Comparison of ENCODE assay signal across 8 cellular contexts in the genomic region with DNA sequence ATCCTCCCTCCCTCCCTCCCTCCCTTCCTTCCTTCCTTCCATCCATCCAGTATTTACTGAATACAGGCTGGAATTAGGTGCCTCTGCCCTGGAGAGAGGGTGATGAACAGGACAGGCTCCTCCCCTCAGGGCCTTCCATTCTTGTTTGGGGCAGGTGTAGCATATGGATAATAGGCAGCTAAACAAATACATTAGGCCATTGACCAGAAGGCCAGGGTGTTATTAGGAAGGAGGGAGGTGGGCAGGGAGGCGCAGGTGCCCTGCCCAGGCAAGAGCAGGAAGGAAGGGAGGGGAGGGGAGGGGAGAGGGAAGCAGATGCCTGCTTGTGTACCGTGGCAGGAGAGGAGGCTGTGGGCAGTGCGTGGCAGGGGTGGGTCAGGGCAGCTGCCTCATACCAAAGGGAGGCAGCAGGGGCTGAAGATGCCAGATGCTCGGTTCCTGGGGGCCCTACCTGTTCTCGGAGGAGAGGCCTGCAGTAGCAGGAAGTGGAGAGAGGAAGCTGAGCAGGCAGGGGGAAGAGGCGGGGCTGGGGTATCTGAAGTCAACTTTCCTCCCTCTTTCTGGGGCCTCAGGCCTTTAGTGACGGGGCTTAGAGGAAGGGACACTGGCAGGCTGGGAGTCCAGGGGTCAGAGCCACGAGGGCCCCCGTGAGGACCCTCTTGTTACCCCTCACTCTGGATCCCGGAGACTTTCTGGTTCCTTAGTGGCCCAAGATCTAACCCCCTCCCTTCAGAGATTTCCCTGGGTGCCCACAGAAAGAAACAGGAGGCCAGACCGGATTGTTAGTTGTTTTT. TPM values are rescaled to one million over a fixed set of nuclear protein-coding genes. Genes with fewer than 3 reads are reported as not detected.
DNase-seq lines count a peak whose midpoint lies in the region; ATAC-seq and TF ChIP-seq lines count a peak whose summit lies in the region.

A gene with protein sequence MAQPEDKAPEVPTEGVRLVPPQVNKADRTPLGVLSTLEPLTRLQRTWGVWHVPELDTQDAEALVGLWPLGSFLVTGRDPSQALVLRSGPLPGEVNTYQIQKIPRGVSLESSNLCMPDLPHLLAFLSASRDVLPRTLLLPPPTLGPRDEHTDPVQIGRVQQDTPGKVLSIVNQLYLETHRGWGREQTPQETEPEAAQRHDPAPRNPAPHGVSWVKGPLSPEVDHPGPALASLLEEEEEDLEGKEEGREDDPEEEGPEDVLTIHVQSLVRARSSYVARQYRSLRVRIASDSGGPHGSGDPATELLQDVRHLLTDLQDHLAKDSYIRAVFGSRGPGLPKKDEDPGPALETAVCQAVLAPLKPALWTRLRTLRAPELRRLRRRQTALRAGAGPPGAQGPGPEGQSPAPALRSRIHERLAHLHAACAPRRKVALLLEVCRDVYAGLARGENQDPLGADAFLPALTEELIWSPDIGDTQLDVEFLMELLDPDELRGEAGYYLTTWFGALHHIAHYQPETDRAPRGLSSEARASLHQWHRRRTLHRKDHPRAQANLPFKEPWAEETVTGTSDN (minus strand): TSS at position 495 of the 794 bp plus-strand sequence. CDS start 1,533 bp downstream, outside the sequence.

- no peak within 1 kb of the TSS for H3K23ac ChIP-seq in mesendoderm (ENCODE audit: low read length)

- peak within 1 kb of the TSS; percentile 42 for H3K4me3 ChIP-seq in NB4 (ENCODE audit: low read depth, low read length)
- no peak within 1 kb of the TSS for H3K4me3 ChIP-seq in mesendoderm (ENCODE audit: low read length)
- H3K4me3 ChIP-seq in BE2C (ENCODE audit: low read depth, low read length): no peak within 1 kb of the TSS

- H3K27ac ChIP-seq in adipose tissue (ENCODE audit: low read depth, low read length) (no peak within 1 kb of the TSS), mesendoderm (ENCODE audit: low read depth, low read length) (no peak within 1 kb of the TSS)

- no peaks in the 10 kb centered on the region for H3K27me3 Mint-ChIP-seq in T-helper 1 cell treated with Interleukin-12 subunit alpha and Interleukin-12 subunit beta and Interleukin-4 antibody, amounts not matched to agents 30 μg/mL and 1 μg/mL, for 36 hours (ENCODE audit: low read depth)

- H3K18ac ChIP-seq in mesendoderm (ENCODE audit: low read length): no peak within 1 kb of the TSS

- WGBS in adipose tissue, 3 donors: 30 to 51% (median 34%) methylated on average over 11 of the region's 11 CpGs
- WGBS in mesendoderm (ENCODE audit: extremely low coverage, insufficient coverage, low lambda C conversion rate): no CpG with 5 or more reads among the region's 11 CpGs

- peaks cover 23% of the 10 kb centered on the region for H3K4me1 Mint-ChIP-seq in T-helper 1 cell treated with Interleukin-12 subunit alpha and Interleukin-12 subunit beta and Interleukin-4 antibody, amounts not matched to agents 30 μg/mL and 1 μg/mL, for 36 hours (ENCODE audit: low read depth)

- H3K4ac ChIP-seq in mesendoderm (ENCODE audit: low read depth, low read length): no peak within 1 kb of the TSS

- H3K9me3 Mint-ChIP-seq in T-helper 1 cell treated with Interleukin-12 subunit alpha and Interleukin-12 subunit beta and Interleukin-4 antibody, amounts not matched to agents 30 μg/mL and 1 μg/mL, for 36 hours: no peaks in the 10 kb centered on the region

- H3K79me1 ChIP-seq in mesendoderm (ENCODE audit: low read length): no peaks in the 10 kb centered on the region

- H2BK5ac ChIP-seq in mesendoderm (ENCODE audit: low read length): no peak within 1 kb of the TSS

- TF ChIP-seq POLR2A in NB4 (IDR thresholded peaks at IDR 0.05; ENCODE audit: extremely low read depth, insufficient read length): peak; percentile 24

- no peaks in the 10 kb centered on the region for H3K27me3 ChIP-seq in mesendoderm (ENCODE audit: insufficient read depth, low read length, poor library complexity)
- H3K27me3 ChIP-seq in BE2C: no peaks in the 10 kb centered on the region

- no peak within 1 kb of the TSS for H2BK15ac ChIP-seq in mesendoderm (replicated peaks; ENCODE audit: low read depth)

- H3K36me3 Mint-ChIP-seq in T-helper 1 cell treated with Interleukin-12 subunit alpha and Interleukin-12 subunit beta and Interleukin-4 antibody, amounts not matched to agents 30 μg/mL and 1 μg/mL, for 36 hours (ENCODE audit: low read depth): peaks cover 11% of the 10 kb centered on the region

- H3K4me2 ChIP-seq in mesendoderm (ENCODE audit: low read length): no peak within 1 kb of the TSS

- no peak within 1 kb of the TSS for H4K5ac ChIP-seq in mesendoderm (ENCODE audit: low read length)

- no peaks in the 10 kb centered on the region for H3K36me3 ChIP-seq in mesendoderm (ENCODE audit: control insufficient read depth, insufficient read depth, low read length)
- H3K36me3 ChIP-seq in BE2C: no peaks in the 10 kb centered on the region

- intact Hi-C loops in posterior vena cava (cut with DNase I): loop anchor here in 1 of 2 donors (2.0 kb wide), 1 partner anchor 25 kb away; no protein-coding TSS in a partner anchor

- H3K9ac ChIP-seq in mesendoderm (ENCODE audit: low read length): peak within 1 kb of the TSS; percentile 48

- H3K9me3 ChIP-seq in BE2C: no peaks in the 10 kb centered on the region

- DNase-seq in NB4 (ENCODE audit: low read depth) (peak; percentile 56), mesendoderm (no peak), posterior vena cava (ENCODE audit: low spot score) (no peak), BE2C (no peak)
- DNase-seq in stimulated activated naive CD4-positive, alpha-beta T cell treated with Interleukin-2 at 50 U/mL for 16 hours (lab: John Stamatoyannopoulos, UW): peak; percentile 61

- H3K4me1 ChIP-seq in mesendoderm (ENCODE audit: control insufficient read depth, low read depth, low read length): no peaks in the 10 kb centered on the region
- no peaks in the 10 kb centered on the region for H3K4me1 ChIP-seq in BE2C

- peak within 1 kb of the TSS; percentile 81 for H3K56ac ChIP-seq in mesendoderm (ENCODE audit: low read length)

- H2AK5ac ChIP-seq in mesendoderm (ENCODE audit: low read length): no peak within 1 kb of the TSS

- no peak within 1 kb of the TSS for H4K8ac ChIP-seq in mesendoderm (ENCODE audit: low read depth, low read length)

- ATAC-seq in GM18498 (IDR thresholded peaks at IDR 0.05; ENCODE audit: unreplicated experiment): peak; percentile 62

- no peak within 1 kb of the TSS for H2BK120ac ChIP-seq in mesendoderm (ENCODE audit: low read depth, low read length)

- TF ChIP-seq CTCF in NB4 (IDR thresholded peaks at IDR 0.05; ENCODE audit: low read depth, low read length) (no peak), BE2C (IDR thresholded peaks at IDR 0.05; ENCODE audit: low read depth, low read length) (no peak)

- peak within 1 kb of the TSS; percentile 97 for H3K27ac Mint-ChIP-seq in T-helper 1 cell treated with Interleukin-12 subunit alpha and Interleukin-12 subunit beta and Interleukin-4 antibody, amounts not matched to agents 30 μg/mL and 1 μg/mL, for 36 hours

- peak within 1 kb of the TSS; percentile 95 for H3K4me3 Mint-ChIP-seq in T-helper 1 cell treated with Interleukin-12 subunit alpha and Interleukin-12 subunit beta and Interleukin-4 antibody, amounts not matched to agents 30 μg/mL and 1 μg/mL, for 36 hours

- no peaks in the 10 kb centered on the region for H3K79me2 ChIP-seq in mesendoderm (ENCODE audit: control insufficient read depth, insufficient read depth, low read length)

RNA-seq across cellular contexts. Expression of the gene that starts here (rescaled TPM):
- 10 to 100 TPM in 2 of 3 donors, 1 to 10 TPM in 1; 7.2 to 19.3 (median 13.5) TPM for polyA plus RNA-seq in adipose tissue
- 6.3 TPM for polyA plus RNA-seq in mesendoderm (2013, experiment 1 of 2)
- 5.7 TPM for polyA plus RNA-seq in mesendoderm (2013, experiment 2 of 2)
- total RNA-seq in posterior vena cava: 1 to 10 TPM; 5.8 to 6.1 TPM
- polyA plus RNA-seq in BE2C (2012; ENCODE audit: insufficient read depth, insufficient read length, low read depth): 66.3 TPM

Comparison
In these comparisons a context has a peak if more than half of its experiments do, and no peak if none do; other contexts are left out.
1. DNase-seq: peak in NB4 (single experiment) and stimulated activated naive CD4-positive, alpha-beta T cell treated with Interleukin-2 at 50 U/mL for 16 hours (single experiment); none in mesendoderm (single experiment), posterior vena cava (single experiment) and BE2C (single experiment).